In the genomic region with DNA sequence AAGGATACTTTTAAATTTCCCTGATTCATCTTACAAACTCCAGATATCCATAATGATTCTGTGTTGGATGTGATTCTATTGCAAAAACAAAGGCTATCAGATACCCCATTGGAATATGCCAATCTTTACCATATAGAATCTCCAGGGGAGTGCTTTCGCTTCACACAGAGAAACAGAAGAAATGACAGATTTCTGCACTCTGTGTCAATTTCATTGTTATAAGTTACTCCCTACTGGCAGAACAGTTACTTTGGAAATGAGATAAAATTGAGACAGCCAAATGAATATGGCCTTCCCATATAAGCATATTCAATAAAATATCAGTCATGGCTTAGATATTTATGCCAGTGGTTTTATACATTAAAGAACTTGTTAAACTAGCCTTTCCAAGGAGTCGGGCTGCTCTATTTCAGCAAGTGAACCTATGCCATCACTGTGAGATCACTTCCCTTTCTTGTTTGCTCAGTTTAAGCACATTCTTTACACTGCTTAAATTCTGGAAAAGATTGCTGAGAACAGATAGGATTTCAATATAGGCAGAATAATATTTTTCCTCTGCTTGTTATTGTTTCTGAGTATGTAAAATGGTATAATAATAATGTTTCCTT, we compare ENCODE assay signal across 30 cellular contexts.
DNase-seq lines count a peak whose midpoint lies in the region; ATAC-seq and TF ChIP-seq lines count a peak whose summit lies in the region.
"Had no signal": no experiment of that assay in that cellular context is flagged by ENCODE, and none has a peak within 500 bp of the region (broad histone marks: within the 10 kb centered on the region; RNA-seq: fewer than 3 reads in every experiment).

No MANE protein-coding gene starts in this region.

- no peaks in the 10 kb centered on the region for H3K9me3 ChIP-seq in RWPE2 (ENCODE audit: severe bottlenecking)

- no peaks in the 10 kb centered on the region for H3K36me3 ChIP-seq in RWPE2 (ENCODE audit: low read depth)
- H3K36me3 ChIP-seq: BLaER1 treated with 17β-estradiol and CSF1 and Interleukin-3, amounts not matched to agents 10 nM and 100 nM had no signal

- peak; percentile 44 for DNase-seq in ELR (ENCODE audit: low read depth)
- no peak for DNase-seq in RWPE2 (ENCODE audit: low spot score)
- DNase-seq in epithelial cell of esophagus (ENCODE audit: low read depth): peak; percentile 72
- DNase-seq in iris pigment epithelial cell (ENCODE audit: low read depth): peak; percentile 16
- DNase-seq in dedifferentiated amniotic fluid mesenchymal stem cell (ENCODE audit: extremely low spot score): no peak
- DNase-seq: AML-193; CD4-positive, alpha-beta T cell; COR-L47; DMS53; GDM1; HCEC 1CT; IMR-90; KG1; MM.1S; NCI-H1048; NCI-H1417; NCI-H1694 treated with DMSO at 0.1 percent for 48 hours; NCI-H2081; NCI-H2171; NCI-H345; NCI-H510A treated with DMSO at 0.1 percent for 48 hours; NCI-H748 treated with DMSO at 0.1 percent for 48 hours; NK-92 treated with Interleukin-12 subunit alpha and Interleukin-12 subunit beta, amount 100 ng/mL, for 24 hours; PC-9; SHP77 had no signal

- no peak overlapping the region for H3K4me3 ChIP-seq in RWPE2 (ENCODE audit: severe bottlenecking)
- no peak overlapping the region for H3K4me3 ChIP-seq in epithelial cell of esophagus (ENCODE audit: low read length)
- H3K4me3 ChIP-seq: BLaER1 treated with 17β-estradiol and CSF1 and Interleukin-3, amounts not matched to agents 10 nM and 100 nM; GM12878; PC-9 had no signal

- no peaks in the 10 kb centered on the region for H3K27me3 ChIP-seq in RWPE2 (ENCODE audit: insufficient read depth, poor library complexity, severe bottlenecking)
- H3K27me3 ChIP-seq: BLaER1 treated with 17β-estradiol and CSF1 and Interleukin-3, amounts not matched to agents 10 nM and 100 nM had no signal

- peak; percentile 23; the same call in 1 of the 3 replicates for ATAC-seq in RWPE2 (ENCODE audit: low read depth)
- no peak for ATAC-seq in GM21528 (IDR thresholded peaks at IDR 0.05; ENCODE audit: low FRiP score, unreplicated experiment)
- no peak for ATAC-seq in HG02610 (IDR thresholded peaks at IDR 0.05; ENCODE audit: unreplicated experiment)
- no peak for ATAC-seq in GM18861 (IDR thresholded peaks at IDR 0.05; ENCODE audit: unreplicated experiment)
- ATAC-seq: GM12878 had no signal

- H3K4me1 ChIP-seq in RWPE2 (ENCODE audit: insufficient read depth, poor library complexity, severe bottlenecking): peaks cover 4% of the 10 kb centered on the region

- TF ChIP-seq CTCF in RWPE2 (IDR thresholded peaks at IDR 0.05; ENCODE audit: poor library complexity, severe bottlenecking) (no peak), epithelial cell of esophagus (IDR thresholded peaks at IDR 0.05; ENCODE audit: insufficient read depth, low read depth, low read length, missing control alignments) (no peak)

- no peak overlapping the region for H3K27ac ChIP-seq in RWPE2 (ENCODE audit: poor library complexity, severe bottlenecking)
- H3K27ac ChIP-seq: BLaER1 treated with 17β-estradiol and CSF1 and Interleukin-3, amounts not matched to agents 10 nM and 100 nM; PC-9 had no signal

Comparison
In these comparisons a context has a peak if more than half of its experiments do, and no peak if none do; other contexts are left out.
1. DNase-seq: peak in ELR (single experiment), epithelial cell of esophagus (single experiment) and iris pigment epithelial cell (single experiment); none in RWPE2 (single experiment) and dedifferentiated amniotic fluid mesenchymal stem cell (single experiment).